Comparison of ENCODE assay signal across 8 cellular contexts in the genomic region with DNA sequence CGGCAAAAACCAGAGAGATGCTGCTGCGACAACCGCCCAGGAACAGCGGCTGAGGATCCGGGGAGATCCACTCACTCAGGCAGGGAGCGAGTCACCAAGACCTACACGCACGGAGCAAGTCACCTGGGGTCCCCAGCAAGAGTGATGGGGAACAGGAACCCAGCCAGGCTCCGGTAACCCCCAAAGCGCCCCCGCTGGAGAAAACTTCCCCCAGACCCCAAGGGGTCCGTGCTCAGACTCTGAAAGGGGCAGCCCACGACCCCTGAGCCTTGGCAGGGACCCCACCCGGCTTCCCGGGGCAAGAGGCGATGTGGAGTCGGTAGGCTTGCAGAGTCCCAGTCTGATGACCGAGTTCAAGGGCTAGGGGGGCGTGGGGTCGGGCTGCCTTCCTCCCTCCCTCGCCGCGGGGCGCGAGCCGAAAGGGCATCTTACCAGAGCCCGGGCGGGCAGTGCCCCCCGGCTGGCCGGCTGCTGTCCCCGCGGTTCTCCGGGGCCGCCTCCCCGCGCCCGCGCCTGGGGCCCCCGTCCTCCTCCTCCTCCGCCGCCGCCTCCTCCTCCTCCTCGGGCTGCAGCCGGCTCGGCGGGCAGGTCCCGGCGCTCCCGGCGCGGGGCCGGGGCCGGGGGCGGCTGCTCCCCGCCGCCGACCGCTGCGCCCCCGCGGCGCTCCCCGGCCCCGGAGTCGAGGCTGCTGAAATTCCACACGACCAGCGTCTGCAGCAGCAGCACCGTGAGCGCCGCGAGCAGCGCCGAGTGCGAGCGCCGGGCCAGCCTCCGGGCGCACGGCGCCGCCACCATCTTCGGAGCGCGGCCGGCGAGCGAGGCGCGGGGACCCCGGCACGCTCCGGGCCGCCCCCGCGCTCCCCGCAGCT. TPM values are rescaled to one million over a fixed set of nuclear protein-coding genes. Genes with fewer than 3 reads are reported as not detected.
DNase-seq lines count a peak whose midpoint lies in the region; ATAC-seq, FAIRE-seq and TF ChIP-seq lines count a peak whose summit lies in the region.

No MANE protein-coding gene starts in this region.

- dilution Hi-C loops in mammary epithelial cell (cut with HindIII; ENCODE audit: low sequenced_read_pairs), result loop anchor here (10.0 kb wide), 1 partner anchor 65 kb away; no protein-coding TSS in a partner anchor

- H3K9me3 ChIP-seq in mammary epithelial cell (replicated peaks; ENCODE audit: insufficient read depth, low read length), result no peaks in the 10 kb centered on the region
- no peaks in the 10 kb centered on the region for H3K9me3 ChIP-seq in liver (ENCODE audit: control insufficient read depth in 4 of 4, low read length in 3 of 4)

- peaks cover 18% of the 10 kb centered on the region for H3K27me3 Mint-ChIP-seq in stimulated activated naive CD8-positive, alpha-beta T cell treated with anti-CD3 and anti-CD28 coated beads, Interleukin-15, amount 100 ng/mL, for 72 hours

- intact Hi-C loops in mammary epithelial cell (cut with micrococcal nuclease), result loop anchor here (2.0 to 10.0 kb wide), 4 partner anchors 83 to 605 kb away; no protein-coding TSS in a partner anchor

- H3K27me3 ChIP-seq in GM06990 (replicated peaks; ENCODE audit: control insufficient read depth, insufficient read depth, low read length) (no peaks in the 10 kb centered on the region; the same call in none of the 2 replicates), mammary epithelial cell (ENCODE audit: insufficient read depth, low read length) (no peaks in the 10 kb centered on the region), liver (ENCODE audit: control insufficient read depth in 4 of 4, insufficient read depth in 4 of 4, low read length in 3 of 4) (peaks cover 0 to 19% (median 2%) of the 10 kb centered on the region in 4 donors)

- H3K27ac ChIP-seq in mammary epithelial cell (ENCODE audit: insufficient read depth, low read depth, low read length) (peak overlapping the region; percentile 16), liver (ENCODE audit: low read depth in 1 of 2, low read length in 2 of 2) (no peak overlapping the region)

- H3K9me3 Mint-ChIP-seq in stimulated activated naive CD8-positive, alpha-beta T cell treated with anti-CD3 and anti-CD28 coated beads, Interleukin-15, amount 100 ng/mL, for 72 hours, result no peaks in the 10 kb centered on the region

- H3K4me3 Mint-ChIP-seq in stimulated activated naive CD8-positive, alpha-beta T cell treated with anti-CD3 and anti-CD28 coated beads, Interleukin-15, amount 100 ng/mL, for 72 hours, result peak overlapping the region; percentile 77 to 88

- H3K36me3 ChIP-seq in GM06990 (ENCODE audit: control insufficient read depth, insufficient read depth, low read length) (no peaks in the 10 kb centered on the region), mammary epithelial cell (ENCODE audit: insufficient read depth, low read length) (no peaks in the 10 kb centered on the region), liver (ENCODE audit: control insufficient read depth in 4 of 4, insufficient read depth in 3 of 4, low read depth in 1 of 4, low read length in 3 of 4) (no peaks in the 10 kb centered on the region)

- peak overlapping the region; percentile 16 for H3K9ac ChIP-seq in mammary epithelial cell (ENCODE audit: insufficient read depth, low read length)
- no peak overlapping the region for H3K9ac ChIP-seq in liver (ENCODE audit: low read depth in 1 of 2, low read length in 2 of 2)

- ATAC-seq in SK-N-SH treated with all-trans-retinoic acid at 6 μM for 48 hours (peak; percentile 18), GM21390 (IDR thresholded peaks at IDR 0.05; ENCODE audit: unreplicated experiment) (no peak)
- ATAC-seq in stimulated activated naive CD8-positive, alpha-beta T cell treated with anti-CD3 and anti-CD28 coated beads, Interleukin-15, amount 100 ng/mL, for 72 hours, result peak; percentile 67

- peak overlapping the region; percentile 17 to 20 for H3K27ac Mint-ChIP-seq in stimulated activated naive CD8-positive, alpha-beta T cell treated with anti-CD3 and anti-CD28 coated beads, Interleukin-15, amount 100 ng/mL, for 72 hours

- TF ChIP-seq RAD21 in liver (IDR thresholded peaks at IDR 0.05), result no peak

- 6% methylated on average over 13 of the region's 96 CpGs for WGBS in mammary epithelial cell (ENCODE audit: low coverage, missing lambda C conversion rate)
- 2% methylated on average over 96 of the region's 96 CpGs for WGBS in liver

- H3K4me3 ChIP-seq in GM06990 (replicated peaks; ENCODE audit: low read depth, low read length) (peak overlapping the region; percentile 62), mammary epithelial cell (replicated peaks in 1 of 3; ENCODE audit: insufficient read depth in 1 of 3, low read depth in 2 of 3, low read length in 3 of 3) (peak overlapping the region; percentile 31 to 66 (median 65)), liver (ENCODE audit: low read depth in 1 of 3, low read length in 3 of 3) (peak overlapping the region in 2 of 3 donors; percentile 26 to 62)

- H3K4me1 ChIP-seq in mammary epithelial cell (ENCODE audit: insufficient read depth, low read length), result peaks cover 28% of the 10 kb centered on the region
- peaks cover 0 to 9% (median 4%) of the 10 kb centered on the region in 4 donors for H3K4me1 ChIP-seq in liver (ENCODE audit: control insufficient read depth in 4 of 4, insufficient read depth in 4 of 4, low read length in 3 of 4)

- CTCF ChIA-PET in mammary epithelial cell (lab: Charles Lee; ENCODE audit: low non-redundant PET), result no interaction called here

- no peaks in the 10 kb centered on the region for H4K20me1 ChIP-seq in mammary epithelial cell (ENCODE audit: insufficient read depth, low read length)

- H3K4me2 ChIP-seq in mammary epithelial cell (ENCODE audit: insufficient read depth, low read depth, low read length), result peak overlapping the region; percentile 97

- FAIRE-seq in HTR-8/SVneo (lab: Jason Lieb, UNC), result no peak

- peak; percentile 29 for DNase-seq in GM06990 (ENCODE audit: extremely low read depth, insufficient read length)
- peak; percentile 4 for DNase-seq in mammary epithelial cell
- DNase-seq in stimulated activated naive CD8-positive, alpha-beta T cell treated with anti-CD3 and anti-CD28 coated beads, Interleukin-15, amount 100 ng/mL, for 72 hours, result peak; percentile 30 to 36
- no peak for DNase-seq in NCI-H2029 treated with DMSO at 0.1 percent for 48 hours (lab: John Stamatoyannopoulos, UW)
- DNase-seq in HTR-8/SVneo (ENCODE audit: insufficient read length, low spot score), result no peak

- H2AFZ ChIP-seq in mammary epithelial cell (ENCODE audit: low read depth, low read length), result peak overlapping the region; percentile 88

- peaks cover 55% of the 10 kb centered on the region for H3K4me1 Mint-ChIP-seq in stimulated activated naive CD8-positive, alpha-beta T cell treated with anti-CD3 and anti-CD28 coated beads, Interleukin-15, amount 100 ng/mL, for 72 hours

- in situ Hi-C loops in mammary epithelial cell (cut with MboI; ENCODE audit: low sequenced_read_pairs in 2 of 2), result loop anchor here in 1 of 2 donors (5.0 kb wide), 1 partner anchor 82 kb away; no protein-coding TSS in a partner anchor

- TF ChIP-seq CTCF in GM06990 (IDR thresholded peaks at IDR 0.05; ENCODE audit: insufficient read depth, low read length, poor library complexity, severe bottlenecking), result no peak
- no peak for TF ChIP-seq CTCF in mammary epithelial cell (conservative IDR thresholded peaks at IDR 0.05 in 1 of 2, IDR thresholded peaks at IDR 0.05 in 1 of 2; ENCODE audit: extremely low read depth in 1 of 2, insufficient read depth in 1 of 2, low read depth in 1 of 2, low read length in 2 of 2)
- no peak for TF ChIP-seq CTCF in liver (IDR thresholded peaks at IDR 0.05; ENCODE audit: low read depth, low read length, missing input control)

- H3K79me2 ChIP-seq in mammary epithelial cell (ENCODE audit: insufficient read depth, low read length), result peaks cover 17% of the 10 kb centered on the region

- no TSS peak for BruUV-seq in mammary epithelial cell (replicated peaks; lab: Mats Ljungman, UMichigan)

TF ChIP-seq in SK-N-SH treated with all-trans-retinoic acid at 6 μM for 48 hours, 23 proteins besides CTCF, POLR2A, EP300 and RAD21 (continues in another document):
- TF ChIP-seq ZNF8 (CRISPR knock-in tag; IDR thresholded peaks at IDR 0.05) (no peak), TOX (CRISPR knock-in tag; IDR thresholded peaks at IDR 0.05; ENCODE audit: borderline replicate concordance) (no peak), GLIS3 (CRISPR knock-in tag; IDR thresholded peaks at IDR 0.05) (no peak)

TF ChIP-seq in liver, 16 proteins besides CTCF, POLR2A, EP300 and RAD21 (continues in another document):
- TF ChIP-seq, protein P1, sequence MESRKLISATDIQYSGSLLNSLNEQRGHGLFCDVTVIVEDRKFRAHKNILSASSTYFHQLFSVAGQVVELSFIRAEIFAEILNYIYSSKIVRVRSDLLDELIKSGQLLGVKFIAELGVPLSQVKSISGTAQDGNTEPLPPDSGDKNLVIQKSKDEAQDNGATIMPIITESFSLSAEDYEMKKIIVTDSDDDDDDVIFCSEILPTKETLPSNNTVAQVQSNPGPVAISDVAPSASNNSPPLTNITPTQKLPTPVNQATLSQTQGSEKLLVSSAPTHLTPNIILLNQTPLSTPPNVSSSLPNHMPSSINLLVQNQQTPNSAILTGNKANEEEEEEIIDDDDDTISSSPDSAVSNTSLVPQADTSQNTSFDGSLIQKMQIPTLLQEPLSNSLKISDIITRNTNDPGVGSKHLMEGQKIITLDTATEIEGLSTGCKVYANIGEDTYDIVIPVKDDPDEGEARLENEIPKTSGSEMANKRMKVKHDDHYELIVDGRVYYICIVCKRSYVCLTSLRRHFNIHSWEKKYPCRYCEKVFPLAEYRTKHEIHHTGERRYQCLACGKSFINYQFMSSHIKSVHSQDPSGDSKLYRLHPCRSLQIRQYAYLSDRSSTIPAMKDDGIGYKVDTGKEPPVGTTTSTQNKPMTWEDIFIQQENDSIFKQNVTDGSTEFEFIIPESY (IDR thresholded peaks at IDR 0.05), result no peak
- TF ChIP-seq HNF4G (IDR thresholded peaks at IDR 0.05), result no peak

RNA-seq across cellular contexts. Expression of gene XYLT1, which starts 0.5 kb away (rescaled TPM):
- total RNA-seq in mammary epithelial cell (10 to 100 TPM in 1 of 2 donors, 1 to 10 TPM in 1; 3.5 to 16.7 TPM), liver (1 to 10 TPM in 1 of 2 donors, under 1 TPM in 1; 0.79 to 2.3 TPM)
- polyA plus RNA-seq in mammary epithelial cell (5.2 TPM), liver (under 1 TPM; 0.25 to 0.27 TPM)
- polyA minus RNA-seq in mammary epithelial cell, result 14.6 TPM

Comparison
In these comparisons a context has a peak if more than half of its experiments do, and no peak if none do; other contexts are left out.
1. DNase-seq: peak in GM06990 (single experiment), mammary epithelial cell (single experiment) and stimulated activated naive CD8-positive, alpha-beta T cell treated with anti-CD3 and anti-CD28 coated beads, Interleukin-15, amount 100 ng/mL, for 72 hours (2 of 2); none in NCI-H2029 treated with DMSO at 0.1 percent for 48 hours (single experiment) and HTR-8/SVneo (single experiment).
2. Peak in every context shown above with its lines, with median percentiles within 50 percentile points of each other: H3K4me3 ChIP-seq.